In the genomic region with DNA sequence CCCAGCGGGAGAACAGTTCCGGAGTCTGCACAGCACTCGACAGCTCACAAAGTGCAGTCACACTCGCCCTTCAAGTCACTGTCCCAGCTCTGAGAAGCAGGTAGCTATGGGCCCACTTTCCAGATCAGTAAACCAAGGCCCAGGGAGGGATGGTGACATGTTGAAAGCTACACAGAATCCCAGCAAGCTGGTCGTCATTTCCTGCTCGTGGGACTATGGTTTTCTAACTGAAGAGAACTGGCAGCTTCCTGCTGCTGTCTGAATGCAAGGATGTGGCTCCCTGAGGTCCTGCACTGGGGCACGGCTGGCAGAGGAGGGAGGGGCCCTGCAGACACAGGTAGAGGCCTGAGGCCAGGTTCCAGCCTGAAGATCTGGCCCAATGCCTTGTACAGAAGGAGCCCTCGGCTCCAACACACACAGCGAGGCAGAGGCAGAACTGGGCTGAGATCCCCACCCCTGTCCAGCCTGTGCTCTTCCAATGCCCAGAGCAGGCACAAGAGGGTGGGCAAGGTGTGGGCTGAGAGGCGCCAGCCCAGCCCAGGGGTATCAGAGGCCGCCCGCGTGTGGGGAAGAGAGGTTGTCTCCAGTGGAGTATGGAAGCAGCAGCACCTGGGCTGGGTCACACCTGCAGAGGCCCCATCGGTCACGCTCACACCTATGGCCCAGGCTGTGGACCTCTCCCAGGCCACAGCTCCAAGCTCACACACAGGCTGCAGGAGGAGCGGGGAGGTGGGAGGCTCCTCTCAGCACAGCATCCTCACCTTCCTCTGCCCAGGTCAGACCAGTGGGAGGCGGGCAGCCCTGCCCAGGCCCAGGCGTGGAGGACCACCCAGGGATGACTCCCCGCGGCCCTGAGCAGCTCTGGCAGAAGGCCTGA, we compare ENCODE assay signal across 19 cellular contexts.
DNase-seq lines count a peak whose midpoint lies in the region; ATAC-seq, FAIRE-seq and TF ChIP-seq lines count a peak whose summit lies in the region.
"Had no signal": no experiment of that assay in that cellular context is flagged by ENCODE, and none has a peak within 500 bp of the region (broad histone marks: within the 10 kb centered on the region; RNA-seq: fewer than 3 reads in every experiment).

No MANE protein-coding gene starts in this region.

- no peaks in the 10 kb centered on the region for H3K27me3 Mint-ChIP-seq in activated CD8-positive, alpha-beta memory T cell treated with anti-CD3 and anti-CD28 coated beads, Interleukin-2, amount 10 ng/mL, durations not matched to agents 7 days and 5 days
- H3K27me3 Mint-ChIP-seq in GM23338 (ENCODE audit: insufficient read depth, low read depth, poor library complexity) = peaks cover 11% of the 10 kb centered on the region

- H3K23ac ChIP-seq in H1 (ENCODE audit: insufficient read length) (no peak overlapping the region), neuronal stem cell (ENCODE audit: low read depth, low read length, poor library complexity) (peak overlapping the region; percentile 75)

- H4K91ac ChIP-seq in H1 (replicated peaks; ENCODE audit: insufficient read length, low read length) = no peak overlapping the region
- no peak overlapping the region for H4K91ac ChIP-seq in neuronal stem cell (ENCODE audit: low read depth, low read length, poor library complexity)

- H3K27ac Mint-ChIP-seq in activated CD8-positive, alpha-beta memory T cell treated with anti-CD3 and anti-CD28 coated beads, Interleukin-2, amount 10 ng/mL, durations not matched to agents 7 days and 5 days = no peak overlapping the region
- no peak overlapping the region; the same call in 1 of the 2 replicates for H3K27ac Mint-ChIP-seq in GM23338

- H3K4ac ChIP-seq in H1 (replicated peaks; ENCODE audit: insufficient read length, low read depth, low read length) (no peak overlapping the region), neuronal stem cell (ENCODE audit: low read length) (peak overlapping the region; percentile 7)

- no peaks in the 10 kb centered on the region for H3K4me1 Mint-ChIP-seq in activated CD8-positive, alpha-beta memory T cell treated with anti-CD3 and anti-CD28 coated beads, Interleukin-2, amount 10 ng/mL, durations not matched to agents 7 days and 5 days
- H3K4me1 Mint-ChIP-seq in GM23338 = peaks cover 15% of the 10 kb centered on the region

- no peak for TF ChIP-seq POLR2A in H1 (IDR thresholded peaks at IDR 0.05; ENCODE audit: control extremely low read depth in 1 of 2, low read depth in 2 of 2, low read length in 2 of 2)
- no peak for TF ChIP-seq POLR2A in suprapubic skin (IDR thresholded peaks at IDR 0.05)

- H3K14ac ChIP-seq in H1 (ENCODE audit: insufficient read length) (no peak overlapping the region), neuronal stem cell (ENCODE audit: low read length) (no peak overlapping the region)

- no peak overlapping the region for H2BK5ac ChIP-seq in H1 (ENCODE audit: low read depth, low read length)
- H2BK5ac ChIP-seq in neuronal stem cell (ENCODE audit: low read length) = no peak overlapping the region

- peaks cover 6% of the 10 kb centered on the region; the same call in 1 of the 2 replicates for H3F3A ChIP-seq in GM23338 (replicated peaks; ENCODE audit: low read depth)

- H2BK20ac ChIP-seq in H1 (ENCODE audit: low read length) = no peak overlapping the region

- H2AFZ ChIP-seq in H1 (ENCODE audit: low read length) (no peak overlapping the region), neuronal stem cell (ENCODE audit: low read length) (no peak overlapping the region), GM23338 (no peak overlapping the region)
- H2AFZ ChIP-seq: GM23248 had no signal

- H3K4me3 Mint-ChIP-seq in activated CD8-positive, alpha-beta memory T cell treated with anti-CD3 and anti-CD28 coated beads, Interleukin-2, amount 10 ng/mL, durations not matched to agents 7 days and 5 days = no peak overlapping the region
- no peak overlapping the region; the same call in 2 of the 3 replicates for H3K4me3 Mint-ChIP-seq in GM23338

- BruUV-seq in A673 (replicated peaks; lab: Mats Ljungman, UMichigan) = no TSS peak

- H3K4me1 ChIP-seq in H1 (replicated peaks in 1 of 4; ENCODE audit: control insufficient read depth in 3 of 4, insufficient read depth in 4 of 4, low read length in 3 of 4) = peaks cover 0 to 13% (median 9%) of the 10 kb centered on the region in 4 experiments; a peak in 5 of 7 replicates
- H3K4me1 ChIP-seq in neuronal stem cell (ENCODE audit: control insufficient read depth in 2 of 2, insufficient read depth in 1 of 2, low read depth in 1 of 2, low read length in 2 of 2) = peaks cover 0 to 7% of the 10 kb centered on the region in 2 donors
- no peaks in the 10 kb centered on the region for H3K4me1 ChIP-seq in suprapubic skin
- peaks cover 6% of the 10 kb centered on the region for H3K4me1 ChIP-seq in GM23338 (ENCODE audit: insufficient read depth)
- H3K4me1 ChIP-seq in A673 (ENCODE audit: insufficient read depth, low read length, poor library complexity, severe bottlenecking) = no peaks in the 10 kb centered on the region

- H4K20me1 ChIP-seq in H1 (replicated peaks in 1 of 2; ENCODE audit: control insufficient read depth in 1 of 2, insufficient read depth in 2 of 2, low read length in 2 of 2) (peaks cover 0 to 10% of the 10 kb centered on the region in 2 experiments), GM23338 (replicated peaks; ENCODE audit: insufficient read depth) (no peaks in the 10 kb centered on the region; the same call in none of the 2 replicates)

- no peak overlapping the region for H3K4me2 ChIP-seq in H1 (ENCODE audit: insufficient read depth in 1 of 2, low read depth in 2 of 2, low read length in 2 of 2)
- no peak overlapping the region for H3K4me2 ChIP-seq in neuronal stem cell (ENCODE audit: insufficient read depth, low read length, poor library complexity, severe bottlenecking)
- no peak overlapping the region for H3K4me2 ChIP-seq in GM23338

- CTCF ChIA-PET in activated CD8-positive, alpha-beta memory T cell treated with anti-CD3 and anti-CD28 coated beads, Interleukin-2, amount 10 ng/mL, durations not matched to agents 7 days and 5 days (lab: Charles Lee) = no interaction called here
- CTCF ChIA-PET in H1 (lab: Charles Lee; ENCODE audit: partially characterized antibody) (interaction anchor here (2.4 kb wide), 1 partner anchor 79 kb away, joined by 10 read pairs; no protein-coding TSS in a partner anchor), A673 (lab: Charles Lee) (no interaction called here)

- no peak for TF ChIP-seq RAD21 in H1 (IDR thresholded peaks at IDR 0.05 in 1 of 2, conservative IDR thresholded peaks at IDR 0.05 in 1 of 2; ENCODE audit: low read depth in 2 of 2, low read length in 2 of 2)

- H3K56ac ChIP-seq in H1 (replicated peaks; ENCODE audit: insufficient read length, low read depth, low read length) = no peak overlapping the region

- 91% methylated on average over 17 of the region's 20 CpGs; no CpG with 5 or more reads in 1 of the 2 experiments for WGBS in H1 (ENCODE audit: extremely low coverage in 1 of 2, insufficient coverage in 1 of 2, insufficient read length in 1 of 2, insufficient replicate concordance in 2 of 2, low coverage in 1 of 2, low lambda C conversion rate in 2 of 2, missing lambda C conversion rate in 1 of 2), 2 experiments
- no CpG with 5 or more reads among the region's 20 CpGs for WGBS in neuronal stem cell (ENCODE audit: extremely low coverage in 2 of 2, insufficient read length in 2 of 2, insufficient replicate concordance in 1 of 2), 2 donors
- WGBS in suprapubic skin = 79% methylated on average over 14 of the region's 20 CpGs

- H2AK5ac ChIP-seq in H1 (ENCODE audit: low read depth, low read length) (no peak overlapping the region), neuronal stem cell (ENCODE audit: low read depth, low read length) (no peak overlapping the region)

- no peak overlapping the region for H3K27ac ChIP-seq in H1 (ENCODE audit: low read depth, low read length)
- H3K27ac ChIP-seq in neuronal stem cell (replicated peaks; ENCODE audit: low read length) = no peak overlapping the region
- H3K27ac ChIP-seq in suprapubic skin = no peak overlapping the region
- no peak overlapping the region for H3K27ac ChIP-seq in GM23338 (ENCODE audit: low read depth)
- no peak overlapping the region for H3K27ac ChIP-seq in A673 (ENCODE audit: low read depth, low read length, poor library complexity, severe bottlenecking)
- H3K27ac ChIP-seq: 22Rv1, GM23248 had no signal

- no peak for FAIRE-seq in H1 (lab: Jason Lieb, UNC)

- H2BK12ac ChIP-seq in H1 (ENCODE audit: low read depth, low read length) (no peak overlapping the region), neuronal stem cell (ENCODE audit: low read length) (no peak overlapping the region)

- no peaks in the 10 kb centered on the region for H3K27me3 ChIP-seq in H1 (replicated peaks in 1 of 4; ENCODE audit: control insufficient read depth in 3 of 4, extremely low read depth in 1 of 4, insufficient read depth in 3 of 4, low read length in 3 of 4)
- H3K27me3 ChIP-seq in neuronal stem cell (ENCODE audit: control insufficient read depth in 3 of 3, insufficient read depth in 3 of 3, low read depth in 1 of 3, low read length in 3 of 3) = no peaks in the 10 kb centered on the region
- H3K27me3 ChIP-seq in suprapubic skin = peaks cover 21% of the 10 kb centered on the region
- H3K27me3 ChIP-seq in GM23338 (ENCODE audit: insufficient read depth) = no peaks in the 10 kb centered on the region
- H3K27me3 ChIP-seq in A673 (replicated peaks; ENCODE audit: insufficient read depth, low read depth, low read length, poor library complexity) = no peaks in the 10 kb centered on the region

- no peaks in the 10 kb centered on the region for H3K36me3 Mint-ChIP-seq in activated CD8-positive, alpha-beta memory T cell treated with anti-CD3 and anti-CD28 coated beads, Interleukin-2, amount 10 ng/mL, durations not matched to agents 7 days and 5 days
- peaks cover 27% of the 10 kb centered on the region for H3K36me3 Mint-ChIP-seq in GM23338 (ENCODE audit: low read depth)

- H2BK15ac ChIP-seq in H1 (ENCODE audit: low read length) = no peak overlapping the region
- no peak overlapping the region for H2BK15ac ChIP-seq in neuronal stem cell (ENCODE audit: low read length)

- intact Hi-C loops in A673 (cut with micrococcal nuclease; ENCODE audit: unreplicated experiment) = no loop called here

- no peak for TF ChIP-seq EP300 in H1 (IDR thresholded peaks at IDR 0.05; ENCODE audit: borderline replicate concordance in 1 of 2, low read depth in 2 of 2, low read length in 2 of 2)
- no peak for TF ChIP-seq EP300 in suprapubic skin (IDR thresholded peaks at IDR 0.05)

- H4K8ac ChIP-seq in H1 (ENCODE audit: extremely low read depth, insufficient read depth, low read length) (no peak overlapping the region), neuronal stem cell (ENCODE audit: low read depth, low read length) (peak overlapping the region; percentile 9)

- H3K9me3 ChIP-seq in H1 (ENCODE audit: insufficient read depth in 2 of 2, low read depth in 1 of 2, low read length in 1 of 2) (no peaks in the 10 kb centered on the region), neuronal stem cell (replicated peaks in 1 of 2; ENCODE audit: control insufficient read depth in 2 of 2, insufficient read depth in 1 of 2, low read depth in 1 of 2, low read length in 2 of 2) (peaks cover 0 to 2% of the 10 kb centered on the region in 2 donors), suprapubic skin (no peaks in the 10 kb centered on the region), A673 (ENCODE audit: low read depth, low read length, poor library complexity, severe bottlenecking) (no peaks in the 10 kb centered on the region)

- H4K5ac ChIP-seq in H1 (ENCODE audit: insufficient read length, low read depth, low read length) = no peak overlapping the region

- H3K79me2 ChIP-seq in H1 (ENCODE audit: control insufficient read depth in 1 of 2, insufficient read depth in 2 of 2, low read length in 2 of 2) = no peaks in the 10 kb centered on the region
- H3K79me2 ChIP-seq in GM23338 (replicated peaks; ENCODE audit: insufficient read depth) = no peaks in the 10 kb centered on the region

- no peaks in the 10 kb centered on the region for H3K23me2 ChIP-seq in H1 (ENCODE audit: low read depth, low read length)

- no peaks in the 10 kb centered on the region for H3K9me3 Mint-ChIP-seq in activated CD8-positive, alpha-beta memory T cell treated with anti-CD3 and anti-CD28 coated beads, Interleukin-2, amount 10 ng/mL, durations not matched to agents 7 days and 5 days (ENCODE audit: low read depth)
- no peaks in the 10 kb centered on the region for H3K9me3 Mint-ChIP-seq in GM23338

- H3K79me1 ChIP-seq in H1 (ENCODE audit: low read depth, low read length) = no peaks in the 10 kb centered on the region
- H3K79me1 ChIP-seq in neuronal stem cell (ENCODE audit: low read depth, low read length) = peaks cover 8% of the 10 kb centered on the region

- H2BK120ac ChIP-seq in H1 (replicated peaks; ENCODE audit: low read depth, low read length) (no peak overlapping the region), neuronal stem cell (ENCODE audit: low read depth, low read length) (no peak overlapping the region)

- H3K36me3 ChIP-seq in H1 (ENCODE audit: control insufficient read depth in 2 of 4, insufficient read depth in 4 of 4, low read length in 3 of 4) (peaks cover 10 to 27% (median 16%) of the 10 kb centered on the region in 4 experiments; a peak in 6 of 8 replicates), neuronal stem cell (replicated peaks in 1 of 2; ENCODE audit: control insufficient read depth in 2 of 2, insufficient read depth in 2 of 2, low read length in 2 of 2) (peaks cover 44 to 95% of the 10 kb centered on the region in 2 donors), suprapubic skin (no peaks in the 10 kb centered on the region), GM23338 (ENCODE audit: insufficient read depth) (no peaks in the 10 kb centered on the region), A673 (ENCODE audit: insufficient read depth, low read length, poor library complexity, severe bottlenecking) (no peaks in the 10 kb centered on the region)

- no peak overlapping the region for H3K9ac ChIP-seq in H1 (replicated peaks in 1 of 4; ENCODE audit: extremely low read depth in 1 of 4, low read depth in 3 of 4, low read length in 3 of 4)
- peak overlapping the region; percentile 37 for H3K9ac ChIP-seq in neuronal stem cell (ENCODE audit: low read depth, low read length, poor library complexity)
- H3K9ac ChIP-seq: GM23248 had no signal

- H3K9me2 ChIP-seq in GM23338 (ENCODE audit: insufficient read depth) = no peaks in the 10 kb centered on the region

- TF ChIP-seq CTCF in H1 (IDR thresholded peaks at IDR 0.05; ENCODE audit: control extremely low read depth in 1 of 3, insufficient read depth in 1 of 3, low read depth in 1 of 3, low read length in 3 of 3) (no peak), suprapubic skin (IDR thresholded peaks at IDR 0.05) (no peak), GM23338 (conservative IDR thresholded peaks at IDR 0.05; ENCODE audit: low read depth in 2 of 2) (no peak), A673 (conservative IDR thresholded peaks at IDR 0.05; ENCODE audit: low read depth, low read length) (no peak)

- DNase-seq in activated CD8-positive, alpha-beta memory T cell treated with anti-CD3 and anti-CD28 coated beads, Interleukin-2, amount 50 U/mL, for 48 hours = peak; percentile 40
- no peak for DNase-seq in activated CD8-positive, alpha-beta memory T cell treated with anti-CD3 and anti-CD28 coated beads, Interleukin-2, amount 10 ng/mL, durations not matched to agents 7 days and 5 days
- DNase-seq in H1 (ENCODE audit: low read depth in 1 of 2, low spot score in 2 of 2) = no peak
- DNase-seq in neuronal stem cell (ENCODE audit: low spot score) = no peak
- DNase-seq in suprapubic skin (ENCODE audit: low spot score in 2 of 2) = peak; percentile 48 to 71
- no peak for DNase-seq in ureter (ENCODE audit: low spot score)
- DNase-seq in GM23338 (ENCODE audit: low spot score) = no peak
- DNase-seq in A673 (ENCODE audit: low spot score) = no peak
- DNase-seq: DND-41, GM23248, MV-4-11, NCI-H1417 treated with DMSO at 0.1 percent for 48 hours, NCI-H1930, NCI-H2171, NCI-H526, PC-3, RPMI8226, SIG-M5 had no signal

- H3K18ac ChIP-seq in H1 (ENCODE audit: extremely low read depth, low read length) (no peak overlapping the region), neuronal stem cell (ENCODE audit: low read length) (no peak overlapping the region)

- no peak for ATAC-seq in activated CD8-positive, alpha-beta memory T cell treated with anti-CD3 and anti-CD28 coated beads, Interleukin-2, amount 10 ng/mL, durations not matched to agents 7 days and 5 days
- no peak for ATAC-seq in GM23338
- ATAC-seq: PC-3 had no signal

- POLR2A ChIA-PET in H1 (lab: Charles Lee; ENCODE audit: partially characterized antibody) (no interaction called here), A673 (lab: Charles Lee; ENCODE audit: low non-redundant PET) (no interaction called here)

- H3K4me3 ChIP-seq in H1 (ENCODE audit: extremely low read depth in 1 of 4, insufficient read depth in 2 of 4, low read depth in 3 of 4, low read length in 4 of 4) (no peak overlapping the region), neuronal stem cell (ENCODE audit: low read length in 2 of 2) (peak overlapping the region in 1 of 2 donors; percentile 53), suprapubic skin (no peak overlapping the region), GM23338 (no peak overlapping the region), A673 (ENCODE audit: low read depth, low read length, poor library complexity, severe bottlenecking) (no peak overlapping the region)
- H3K4me3 ChIP-seq: GM23248 had no signal

Comparison
In these comparisons a context has a peak if more than half of its experiments do, and no peak if none do; other contexts are left out.
1. DNase-seq: peak in activated CD8-positive, alpha-beta memory T cell treated with anti-CD3 and anti-CD28 coated beads, Interleukin-2, amount 50 U/mL, for 48 hours (single experiment) and suprapubic skin (2 of 2); none in activated CD8-positive, alpha-beta memory T cell treated with anti-CD3 and anti-CD28 coated beads, Interleukin-2, amount 10 ng/mL, durations not matched to agents 7 days and 5 days (single experiment), H1 (0 of 2), neuronal stem cell (single experiment), ureter (single experiment), GM23338 (single experiment) and A673 (single experiment).